1 cellular context compared by ENCODE assay signal in the genomic region with DNA sequence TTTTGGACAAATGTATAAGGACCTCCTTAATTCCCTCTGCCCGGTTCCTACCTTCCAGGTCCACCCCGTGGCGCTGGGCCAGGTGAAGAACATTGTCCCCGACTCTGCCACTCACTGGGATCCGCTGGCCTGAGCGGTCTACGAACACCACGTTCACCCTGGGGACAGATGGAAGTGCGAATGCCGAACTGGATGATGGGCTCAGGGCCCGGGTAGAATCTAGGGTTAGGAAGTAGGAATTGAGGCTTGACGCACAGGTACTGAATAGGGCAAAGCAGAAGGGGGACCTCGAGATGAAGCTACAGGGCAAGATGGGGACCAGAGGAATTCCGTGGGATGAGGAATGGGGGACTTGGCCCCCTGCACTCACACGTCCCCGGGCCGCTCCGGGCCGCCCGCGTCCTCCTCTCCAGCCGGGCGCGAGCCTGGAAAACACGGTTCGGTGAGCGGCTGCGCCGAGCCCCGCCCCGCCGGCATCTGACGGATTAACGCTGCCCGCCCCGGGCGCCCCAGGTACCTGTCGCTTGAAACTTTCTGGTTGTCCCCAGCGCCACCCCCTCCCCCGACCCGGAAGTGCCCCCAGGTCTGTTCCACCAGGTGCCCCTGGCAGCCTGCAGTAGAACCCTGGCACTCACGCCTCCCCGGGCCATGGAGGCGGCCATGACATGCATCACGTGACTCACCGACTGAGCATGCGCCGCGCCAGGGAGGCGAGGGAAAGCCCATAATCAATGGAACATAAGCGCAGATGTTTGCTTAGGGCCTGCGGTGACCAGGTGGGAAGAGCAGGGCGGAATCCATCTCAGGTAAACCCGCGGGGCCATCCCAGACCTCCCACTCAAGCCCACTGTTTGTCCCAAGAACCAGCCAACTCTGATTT.
A peak's percentile ranks its signal among the peaks of the same experiment; 100 is the strongest.
TF ChIP-seq lines count a peak whose summit lies in the region.

A gene (minus strand): TSS at position 681 of the 880 bp plus-strand sequence. CDS start 19 bp downstream, at position 662.

TF ChIP-seq in HepG2, 621 proteins besides CTCF, POLR2A, EP300 and RAD21 (continued from another document and continues in another):
- TF ChIP-seq SIN3B (IDR thresholded peaks at IDR 0.05; ENCODE audit: low read length) (peak; percentile 65; the same call in 1 of the 2 replicates), THAP11 (CRISPR knock-in tag; IDR thresholded peaks at IDR 0.05) (peak; percentile 81), ZNF451 (CRISPR knock-in tag; IDR thresholded peaks at IDR 0.05) (no peak), ZFP36L1 (CRISPR knock-in tag; IDR thresholded peaks at IDR 0.05) (0 out of 2 replicates have a peak, but pooled peaks have one; percentile 34), TRIM24 (CRISPR knock-in tag; IDR thresholded peaks at IDR 0.05) (no peak), KAT7 (CRISPR knock-in tag; IDR thresholded peaks at IDR 0.05; ENCODE audit: borderline replicate concordance) (peak; percentile 80; the same call in 1 of the 2 replicates), ETV5 (CRISPR knock-in tag; IDR thresholded peaks at IDR 0.05; ENCODE audit: borderline replicate concordance) (peak; percentile 56; the same call in 1 of the 2 replicates), HCFC1 (IDR thresholded peaks at IDR 0.05; ENCODE audit: low read depth, low read length) (peak; percentile 61), SIN3A (IDR thresholded peaks at IDR 0.05; ENCODE audit: borderline replicate concordance, low read depth, low read length) (0 out of 2 replicates have a peak, but pooled peaks have one; percentile 66), ZNF225 (CRISPR knock-in tag; IDR thresholded peaks at IDR 0.05) (no peak), TARDBP (CRISPR knock-in tag; IDR thresholded peaks at IDR 0.05) (0 out of 2 replicates have a peak, but pooled peaks have one; percentile 68), ZNF589 (CRISPR knock-in tag; conservative IDR thresholded peaks at IDR 0.05) (peak; percentile 31; the same call in 1 of the 2 replicates), RXRA (CRISPR knock-in tag; IDR thresholded peaks at IDR 0.05) (peak; percentile 61; the same call in 1 of the 2 replicates), HES4 (CRISPR knock-in tag; IDR thresholded peaks at IDR 0.05; ENCODE audit: borderline replicate concordance) (peak; percentile 72; the same call in 1 of the 2 replicates), ZNF160 (CRISPR knock-in tag; IDR thresholded peaks at IDR 0.05) (peak; percentile 28), ONECUT2 (CRISPR knock-in tag; IDR thresholded peaks at IDR 0.05) (peak; percentile 65; the same call in 1 of the 2 replicates), SP2 (CRISPR knock-in tag; IDR thresholded peaks at IDR 0.05) (0 out of 2 replicates have a peak, but pooled peaks have one; percentile 17), GTF3A (CRISPR knock-in tag; conservative IDR thresholded peaks at IDR 0.05) (0 out of 2 replicates have a peak, but pooled peaks have one; percentile 54), IRX3 (CRISPR knock-in tag; IDR thresholded peaks at IDR 0.05; ENCODE audit: borderline replicate concordance, low read depth) (peak; percentile 19; the same call in 1 of the 2 replicates), CCDC6 (CRISPR knock-in tag; IDR thresholded peaks at IDR 0.05) (0 out of 2 replicates have a peak, but pooled peaks have one; percentile 25), PHF8 (CRISPR knock-in tag; IDR thresholded peaks at IDR 0.05) (peak; percentile 77), ZNF563 (CRISPR knock-in tag; IDR thresholded peaks at IDR 0.05) (0 out of 2 replicates have a peak, but pooled peaks have one; percentile 52), RBFOX2 (IDR thresholded peaks at IDR 0.05; ENCODE audit: low read depth, low read length) (peak; percentile 85), KDM2A (CRISPR knock-in tag; IDR thresholded peaks at IDR 0.05; ENCODE audit: borderline replicate concordance, low read depth) (peak; percentile 99), ASH2L (IDR thresholded peaks at IDR 0.05; ENCODE audit: insufficient read length, low read depth, low read length) (peak; percentile 94), KLF16 (CRISPR knock-in tag; IDR thresholded peaks at IDR 0.05) (peak; percentile 12 to 42; a peak in 1 of 4 replicates), ZBTB20 (CRISPR knock-in tag; IDR thresholded peaks at IDR 0.05; ENCODE audit: borderline replicate concordance, low read depth) (peak; percentile 27; the same call in 1 of the 2 replicates), POLR2AphosphoS5 (IDR thresholded peaks at IDR 0.05; ENCODE audit: low read depth, low read length) (peak; percentile 83), ZFP90 (CRISPR knock-in tag; IDR thresholded peaks at IDR 0.05; ENCODE audit: borderline replicate concordance) (no peak), PHB2 (IDR thresholded peaks at IDR 0.05; ENCODE audit: partially characterized antibody) (no peak), ZNF260 (CRISPR knock-in tag; IDR thresholded peaks at IDR 0.05; ENCODE audit: borderline replicate concordance, low read depth) (no peak), KLF11 (CRISPR knock-in tag; IDR thresholded peaks at IDR 0.05) (0 out of 2 replicates have a peak, but pooled peaks have one; percentile 24), SP4 (CRISPR knock-in tag; IDR thresholded peaks at IDR 0.05) (peak; percentile 35; the same call in 1 of the 2 replicates), SUZ12 (IDR thresholded peaks at IDR 0.05; ENCODE audit: low read depth, low read length) (no peak)
- TF ChIP-seq, protein P1, sequence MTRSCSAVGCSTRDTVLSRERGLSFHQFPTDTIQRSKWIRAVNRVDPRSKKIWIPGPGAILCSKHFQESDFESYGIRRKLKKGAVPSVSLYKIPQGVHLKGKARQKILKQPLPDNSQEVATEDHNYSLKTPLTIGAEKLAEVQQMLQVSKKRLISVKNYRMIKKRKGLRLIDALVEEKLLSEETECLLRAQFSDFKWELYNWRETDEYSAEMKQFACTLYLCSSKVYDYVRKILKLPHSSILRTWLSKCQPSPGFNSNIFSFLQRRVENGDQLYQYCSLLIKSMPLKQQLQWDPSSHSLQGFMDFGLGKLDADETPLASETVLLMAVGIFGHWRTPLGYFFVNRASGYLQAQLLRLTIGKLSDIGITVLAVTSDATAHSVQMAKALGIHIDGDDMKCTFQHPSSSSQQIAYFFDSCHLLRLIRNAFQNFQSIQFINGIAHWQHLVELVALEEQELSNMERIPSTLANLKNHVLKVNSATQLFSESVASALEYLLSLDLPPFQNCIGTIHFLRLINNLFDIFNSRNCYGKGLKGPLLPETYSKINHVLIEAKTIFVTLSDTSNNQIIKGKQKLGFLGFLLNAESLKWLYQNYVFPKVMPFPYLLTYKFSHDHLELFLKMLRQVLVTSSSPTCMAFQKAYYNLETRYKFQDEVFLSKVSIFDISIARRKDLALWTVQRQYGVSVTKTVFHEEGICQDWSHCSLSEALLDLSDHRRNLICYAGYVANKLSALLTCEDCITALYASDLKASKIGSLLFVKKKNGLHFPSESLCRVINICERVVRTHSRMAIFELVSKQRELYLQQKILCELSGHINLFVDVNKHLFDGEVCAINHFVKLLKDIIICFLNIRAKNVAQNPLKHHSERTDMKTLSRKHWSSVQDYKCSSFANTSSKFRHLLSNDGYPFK (CRISPR knock-in tag; IDR thresholded peaks at IDR 0.05; ENCODE audit: borderline replicate concordance) = peak; percentile 79; the same call in 1 of the 2 replicates
- TF ChIP-seq, protein P2, sequence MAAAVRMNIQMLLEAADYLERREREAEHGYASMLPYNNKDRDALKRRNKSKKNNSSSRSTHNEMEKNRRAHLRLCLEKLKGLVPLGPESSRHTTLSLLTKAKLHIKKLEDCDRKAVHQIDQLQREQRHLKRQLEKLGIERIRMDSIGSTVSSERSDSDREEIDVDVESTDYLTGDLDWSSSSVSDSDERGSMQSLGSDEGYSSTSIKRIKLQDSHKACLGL (CRISPR knock-in tag; IDR thresholded peaks at IDR 0.05) = peak; percentile 89; the same call in 1 of the 2 replicates
- TF ChIP-seq, protein P3, sequence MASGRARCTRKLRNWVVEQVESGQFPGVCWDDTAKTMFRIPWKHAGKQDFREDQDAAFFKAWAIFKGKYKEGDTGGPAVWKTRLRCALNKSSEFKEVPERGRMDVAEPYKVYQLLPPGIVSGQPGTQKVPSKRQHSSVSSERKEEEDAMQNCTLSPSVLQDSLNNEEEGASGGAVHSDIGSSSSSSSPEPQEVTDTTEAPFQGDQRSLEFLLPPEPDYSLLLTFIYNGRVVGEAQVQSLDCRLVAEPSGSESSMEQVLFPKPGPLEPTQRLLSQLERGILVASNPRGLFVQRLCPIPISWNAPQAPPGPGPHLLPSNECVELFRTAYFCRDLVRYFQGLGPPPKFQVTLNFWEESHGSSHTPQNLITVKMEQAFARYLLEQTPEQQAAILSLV (CRISPR knock-in tag; IDR thresholded peaks at IDR 0.05; ENCODE audit: borderline replicate concordance) = peak; percentile 43; the same call in 1 of the 2 replicates
- TF ChIP-seq, protein P4, sequence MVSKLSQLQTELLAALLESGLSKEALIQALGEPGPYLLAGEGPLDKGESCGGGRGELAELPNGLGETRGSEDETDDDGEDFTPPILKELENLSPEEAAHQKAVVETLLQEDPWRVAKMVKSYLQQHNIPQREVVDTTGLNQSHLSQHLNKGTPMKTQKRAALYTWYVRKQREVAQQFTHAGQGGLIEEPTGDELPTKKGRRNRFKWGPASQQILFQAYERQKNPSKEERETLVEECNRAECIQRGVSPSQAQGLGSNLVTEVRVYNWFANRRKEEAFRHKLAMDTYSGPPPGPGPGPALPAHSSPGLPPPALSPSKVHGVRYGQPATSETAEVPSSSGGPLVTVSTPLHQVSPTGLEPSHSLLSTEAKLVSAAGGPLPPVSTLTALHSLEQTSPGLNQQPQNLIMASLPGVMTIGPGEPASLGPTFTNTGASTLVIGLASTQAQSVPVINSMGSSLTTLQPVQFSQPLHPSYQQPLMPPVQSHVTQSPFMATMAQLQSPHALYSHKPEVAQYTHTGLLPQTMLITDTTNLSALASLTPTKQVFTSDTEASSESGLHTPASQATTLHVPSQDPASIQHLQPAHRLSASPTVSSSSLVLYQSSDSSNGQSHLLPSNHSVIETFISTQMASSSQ (IDR thresholded peaks at IDR 0.05; ENCODE audit: low read depth) = no peak
- TF ChIP-seq, protein P4 (CRISPR knock-in tag; IDR thresholded peaks at IDR 0.05; ENCODE audit: borderline replicate concordance) = peak; percentile 43; the same call in 1 of the 2 replicates
- TF ChIP-seq, protein P5, sequence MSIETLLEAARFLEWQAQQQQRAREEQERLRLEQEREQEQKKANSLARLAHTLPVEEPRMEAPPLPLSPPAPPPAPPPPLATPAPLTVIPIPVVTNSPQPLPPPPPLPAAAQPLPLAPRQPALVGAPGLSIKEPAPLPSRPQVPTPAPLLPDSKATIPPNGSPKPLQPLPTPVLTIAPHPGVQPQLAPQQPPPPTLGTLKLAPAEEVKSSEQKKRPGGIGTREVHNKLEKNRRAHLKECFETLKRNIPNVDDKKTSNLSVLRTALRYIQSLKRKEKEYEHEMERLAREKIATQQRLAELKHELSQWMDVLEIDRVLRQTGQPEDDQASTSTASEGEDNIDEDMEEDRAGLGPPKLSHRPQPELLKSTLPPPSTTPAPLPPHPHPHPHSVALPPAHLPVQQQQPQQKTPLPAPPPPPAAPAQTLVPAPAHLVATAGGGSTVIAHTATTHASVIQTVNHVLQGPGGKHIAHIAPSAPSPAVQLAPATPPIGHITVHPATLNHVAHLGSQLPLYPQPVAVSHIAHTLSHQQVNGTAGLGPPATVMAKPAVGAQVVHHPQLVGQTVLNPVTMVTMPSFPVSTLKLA (IDR thresholded peaks at IDR 0.05) = peak; percentile 56
- TF ChIP-seq, protein P6, sequence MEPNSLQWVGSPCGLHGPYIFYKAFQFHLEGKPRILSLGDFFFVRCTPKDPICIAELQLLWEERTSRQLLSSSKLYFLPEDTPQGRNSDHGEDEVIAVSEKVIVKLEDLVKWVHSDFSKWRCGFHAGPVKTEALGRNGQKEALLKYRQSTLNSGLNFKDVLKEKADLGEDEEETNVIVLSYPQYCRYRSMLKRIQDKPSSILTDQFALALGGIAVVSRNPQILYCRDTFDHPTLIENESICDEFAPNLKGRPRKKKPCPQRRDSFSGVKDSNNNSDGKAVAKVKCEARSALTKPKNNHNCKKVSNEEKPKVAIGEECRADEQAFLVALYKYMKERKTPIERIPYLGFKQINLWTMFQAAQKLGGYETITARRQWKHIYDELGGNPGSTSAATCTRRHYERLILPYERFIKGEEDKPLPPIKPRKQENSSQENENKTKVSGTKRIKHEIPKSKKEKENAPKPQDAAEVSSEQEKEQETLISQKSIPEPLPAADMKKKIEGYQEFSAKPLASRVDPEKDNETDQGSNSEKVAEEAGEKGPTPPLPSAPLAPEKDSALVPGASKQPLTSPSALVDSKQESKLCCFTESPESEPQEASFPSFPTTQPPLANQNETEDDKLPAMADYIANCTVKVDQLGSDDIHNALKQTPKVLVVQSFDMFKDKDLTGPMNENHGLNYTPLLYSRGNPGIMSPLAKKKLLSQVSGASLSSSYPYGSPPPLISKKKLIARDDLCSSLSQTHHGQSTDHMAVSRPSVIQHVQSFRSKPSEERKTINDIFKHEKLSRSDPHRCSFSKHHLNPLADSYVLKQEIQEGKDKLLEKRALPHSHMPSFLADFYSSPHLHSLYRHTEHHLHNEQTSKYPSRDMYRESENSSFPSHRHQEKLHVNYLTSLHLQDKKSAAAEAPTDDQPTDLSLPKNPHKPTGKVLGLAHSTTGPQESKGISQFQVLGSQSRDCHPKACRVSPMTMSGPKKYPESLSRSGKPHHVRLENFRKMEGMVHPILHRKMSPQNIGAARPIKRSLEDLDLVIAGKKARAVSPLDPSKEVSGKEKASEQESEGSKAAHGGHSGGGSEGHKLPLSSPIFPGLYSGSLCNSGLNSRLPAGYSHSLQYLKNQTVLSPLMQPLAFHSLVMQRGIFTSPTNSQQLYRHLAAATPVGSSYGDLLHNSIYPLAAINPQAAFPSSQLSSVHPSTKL (CRISPR knock-in tag; IDR thresholded peaks at IDR 0.05) = peak; percentile 47; the same call in 1 of the 2 replicates
- TF ChIP-seq, protein P7, sequence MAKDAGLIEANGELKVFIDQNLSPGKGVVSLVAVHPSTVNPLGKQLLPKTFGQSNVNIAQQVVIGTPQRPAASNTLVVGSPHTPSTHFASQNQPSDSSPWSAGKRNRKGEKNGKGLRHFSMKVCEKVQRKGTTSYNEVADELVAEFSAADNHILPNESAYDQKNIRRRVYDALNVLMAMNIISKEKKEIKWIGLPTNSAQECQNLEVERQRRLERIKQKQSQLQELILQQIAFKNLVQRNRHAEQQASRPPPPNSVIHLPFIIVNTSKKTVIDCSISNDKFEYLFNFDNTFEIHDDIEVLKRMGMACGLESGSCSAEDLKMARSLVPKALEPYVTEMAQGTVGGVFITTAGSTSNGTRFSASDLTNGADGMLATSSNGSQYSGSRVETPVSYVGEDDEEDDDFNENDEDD (CRISPR knock-in tag; IDR thresholded peaks at IDR 0.05; ENCODE audit: borderline replicate concordance) = peak; percentile 79; the same call in 1 of the 2 replicates
